8 cellular contexts compared by ENCODE assay signal in the genomic region with DNA sequence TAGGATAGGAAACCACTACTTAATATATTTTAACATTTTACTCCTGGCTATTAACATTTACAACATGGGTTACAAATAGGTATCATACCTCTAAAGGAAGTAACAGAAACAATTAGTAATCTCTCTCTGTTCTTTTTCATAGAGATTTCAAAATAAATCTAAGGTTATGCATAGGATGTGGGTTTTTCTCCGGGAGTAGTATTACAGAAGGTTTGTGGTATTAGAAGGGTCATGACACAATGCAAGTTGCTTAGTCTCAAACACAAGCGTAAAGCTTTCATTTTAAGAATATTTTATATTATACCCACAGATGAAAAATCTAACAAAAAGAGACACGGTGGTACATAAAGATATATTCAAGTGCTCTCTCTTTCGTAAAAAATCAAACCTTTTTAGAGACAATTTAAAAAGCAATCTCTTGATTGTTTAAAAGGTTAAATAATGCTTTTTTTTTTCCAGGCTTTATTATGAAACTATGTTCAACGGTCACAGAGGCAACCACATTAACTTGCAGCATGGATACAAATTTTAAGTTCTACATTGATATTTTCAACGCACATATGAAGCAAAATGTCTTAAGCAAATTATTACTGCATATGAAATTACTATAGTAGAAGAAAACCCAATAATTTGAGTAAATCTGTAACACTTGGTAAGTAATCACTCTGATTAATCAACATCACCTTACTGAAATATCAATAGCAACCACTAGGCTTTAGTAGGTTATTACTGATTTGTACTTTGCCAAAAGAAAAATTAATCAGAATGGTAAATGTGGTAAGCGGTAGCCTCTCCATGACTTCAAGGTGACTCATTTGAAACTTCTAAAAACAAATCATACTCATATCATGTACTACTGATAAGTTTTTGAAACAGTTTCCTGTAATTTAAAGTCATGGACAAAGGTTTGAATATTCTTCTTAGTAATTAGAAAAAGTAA.
DNase-seq lines count a peak whose midpoint lies in the region; ATAC-seq and TF ChIP-seq lines count a peak whose summit lies in the region.

No MANE protein-coding gene starts in this region.

- no peaks in the 10 kb centered on the region for H3K9me3 ChIP-seq in GM23248 (ENCODE audit: low read depth)
- peaks cover 2% of the 10 kb centered on the region for H3K9me3 ChIP-seq in trophoblast cell (ENCODE audit: insufficient read depth, low read depth, low read length)

- H3K9me3 Mint-ChIP-seq in effector memory CD8-positive, alpha-beta T cell = no peaks in the 10 kb centered on the region

- H3K14ac ChIP-seq in trophoblast cell (ENCODE audit: low read length) = no peak overlapping the region

- H3K27ac ChIP-seq in GM23248 = peak overlapping the region; percentile 12; the same call in 1 of the 2 replicates
- no peak overlapping the region for H3K27ac ChIP-seq in trophoblast cell (ENCODE audit: low read depth, low read length)

- peak overlapping the region; percentile 61 to 73 for H3K27ac Mint-ChIP-seq in effector memory CD8-positive, alpha-beta T cell

- no peaks in the 10 kb centered on the region for H3K79me1 ChIP-seq in trophoblast cell (ENCODE audit: low read length)

- H3K4me1 Mint-ChIP-seq in effector memory CD8-positive, alpha-beta T cell (ENCODE audit: low read depth in 2 of 2) = peaks cover 11 to 24% of the 10 kb centered on the region in 2 donors

- no peak overlapping the region for H2AK5ac ChIP-seq in trophoblast cell (ENCODE audit: low read length)

- no peak for TF ChIP-seq CTCF in GM13977 (IDR thresholded peaks at IDR 0.05; ENCODE audit: extremely low read depth, insufficient read depth, missing control alignments)

- peak overlapping the region; percentile 6; the same call in 1 of the 2 replicates for H3K4me3 ChIP-seq in GM23248
- H3K4me3 ChIP-seq in trophoblast cell (ENCODE audit: low read depth, low read length) = no peak overlapping the region

- H3K36me3 ChIP-seq in GM23248 (ENCODE audit: low read depth) (no peaks in the 10 kb centered on the region), trophoblast cell (ENCODE audit: control insufficient read depth in 1 of 2, insufficient read depth in 2 of 2, low read length in 2 of 2) (peaks cover 2 to 4% of the 10 kb centered on the region in 2 experiments)

- no peaks in the 10 kb centered on the region for H3K9me2 ChIP-seq in GM23248 (ENCODE audit: insufficient read depth)

- H2BK120ac ChIP-seq in trophoblast cell (ENCODE audit: insufficient read depth, low read length, poor library complexity) = no peak overlapping the region

- H3K4me1 ChIP-seq in GM23248 (ENCODE audit: insufficient read depth) (peaks cover 24% of the 10 kb centered on the region), trophoblast cell (ENCODE audit: control insufficient read depth in 1 of 2, insufficient read depth in 2 of 2, low read length in 2 of 2) (no peaks in the 10 kb centered on the region)

- intact Hi-C loops in posterior cingulate gyrus (cut with DNase I) = no loop called here

- H4K12ac ChIP-seq in trophoblast cell (ENCODE audit: low read depth, low read length) = no peak overlapping the region

- no peak overlapping the region for H3K4ac ChIP-seq in trophoblast cell (ENCODE audit: low read depth, low read length)

- H3K79me2 ChIP-seq in GM23248 (ENCODE audit: insufficient read depth) (no peaks in the 10 kb centered on the region), trophoblast cell (ENCODE audit: control insufficient read depth, insufficient read depth, low read length, poor library complexity) (no peaks in the 10 kb centered on the region)

- 57 to 60% methylated on average over 7 of the region's 7 CpGs for WGBS in GM23248 (ENCODE audit: low coverage in 1 of 2, low lambda C conversion rate in 2 of 2, missing lambda C conversion rate in 2 of 2), 2 experiments
- no CpG with 5 or more reads among the region's 7 CpGs for WGBS in trophoblast cell (ENCODE audit: extremely low coverage, insufficient coverage, insufficient read length)

- H2BK5ac ChIP-seq in trophoblast cell (ENCODE audit: low read depth, low read length, poor library complexity) = no peak overlapping the region

- no peaks in the 10 kb centered on the region for H3K27me3 ChIP-seq in GM23248 (replicated peaks; ENCODE audit: insufficient read depth)
- H3K27me3 ChIP-seq in trophoblast cell (ENCODE audit: insufficient read depth, low read length) = no peaks in the 10 kb centered on the region

- H4K91ac ChIP-seq in trophoblast cell (ENCODE audit: low read depth, low read length) = no peak overlapping the region

- H3K23ac ChIP-seq in trophoblast cell (ENCODE audit: low read length) = no peak overlapping the region

- no peak overlapping the region for H3K9ac ChIP-seq in GM23248
- H3K9ac ChIP-seq in trophoblast cell (ENCODE audit: low read length) = no peak overlapping the region

- H3F3A ChIP-seq in GM23248 (ENCODE audit: insufficient read depth) = peaks cover 5% of the 10 kb centered on the region; the same call in 1 of the 2 replicates

- H3K4me2 ChIP-seq in GM23248 (ENCODE audit: unreplicated experiment) (peak overlapping the region; percentile 50), trophoblast cell (ENCODE audit: low read length) (no peak overlapping the region)

- no peak overlapping the region for H3K18ac ChIP-seq in trophoblast cell (ENCODE audit: low read length)

- no peak overlapping the region for H2AFZ ChIP-seq in GM23248
- H2AFZ ChIP-seq in trophoblast cell (ENCODE audit: insufficient read depth, low read length, poor library complexity) = no peak overlapping the region

- H3K36me3 Mint-ChIP-seq in effector memory CD8-positive, alpha-beta T cell (ENCODE audit: insufficient read depth) = peaks cover 9% of the 10 kb centered on the region

- no peak overlapping the region for H4K8ac ChIP-seq in trophoblast cell (ENCODE audit: low read depth, low read length)

- no peaks in the 10 kb centered on the region for H3K27me3 Mint-ChIP-seq in effector memory CD8-positive, alpha-beta T cell

- in situ Hi-C loops in GM13977 (cut with MboI; ENCODE audit: low pct_unique_long_range_greater_than_20kb, low sequenced_read_pairs, unreplicated experiment) (no loop called here), GM23248 (cut with MboI) (no loop called here)

- H2BK12ac ChIP-seq in trophoblast cell (ENCODE audit: low read length) = no peak overlapping the region

- DNase-seq in GM13977 (ENCODE audit: low spot score) = peak; percentile 39
- peak; percentile 70 for DNase-seq in GM23248
- peak; percentile 81 for DNase-seq in M059J (ENCODE audit: low read depth)
- DNase-seq in effector memory CD8-positive, alpha-beta T cell = no peak
- DNase-seq in NK-92 (lab: John Stamatoyannopoulos, UW; ENCODE audit: unreplicated experiment) = no peak
- no peak for DNase-seq in trophoblast cell
- DNase-seq in iPS-NIHi7 (ENCODE audit: extremely low spot score) = no peak
- no peak for DNase-seq in posterior cingulate gyrus

- ATAC-seq in effector memory CD8-positive, alpha-beta T cell (replicated peaks) = peak; percentile 96

- H3K4me3 Mint-ChIP-seq in effector memory CD8-positive, alpha-beta T cell = peak overlapping the region; percentile 46 to 58

- H4K20me1 ChIP-seq in GM23248 (ENCODE audit: insufficient read depth) = no peaks in the 10 kb centered on the region

Comparison
In these comparisons a context has a peak if more than half of its experiments do, and no peak if none do; other contexts are left out.
1. DNase-seq: peak in GM13977 (single experiment), GM23248 (single experiment) and M059J (single experiment); none in effector memory CD8-positive, alpha-beta T cell (0 of 3), NK-92 (single experiment), trophoblast cell (0 of 2), iPS-NIHi7 (single experiment) and posterior cingulate gyrus (0 of 10).